ENCODE assay signal across 1 cellular context in genomic region chr17:21245703-21246102, GRCh38.
TF ChIP-seq lines count a peak whose summit lies in the region.

No MANE protein-coding gene starts in this region.

TF ChIP-seq in K562, 482 proteins besides CTCF, POLR2A, EP300 and RAD21:
- TF ChIP-seq POLR2G (IDR thresholded peaks at IDR 0.05; ENCODE audit: low read depth, low read length) (0 out of 2 replicates have a peak, but pooled peaks have one; percentile 38), TRIM25 (IDR thresholded peaks at IDR 0.05; ENCODE audit: borderline replicate concordance) (no peak), EZH2 (IDR thresholded peaks at IDR 0.05; ENCODE audit: borderline replicate concordance, low read depth, low read length) (no peak), SOX6 (IDR thresholded peaks at IDR 0.05) (no peak)
